ENCODE assay signal across 12 cellular contexts in genomic region chr4:144091181-144091580, GRCh38. TPM values are rescaled to one million over a fixed set of nuclear protein-coding genes. Genes with fewer than 3 reads are reported as not detected.
"Had no signal": no experiment of that assay in that cellular context is flagged by ENCODE, and none has a peak within 500 bp of the region (broad histone marks: within the 10 kb centered on the region; RNA-seq: fewer than 3 reads in every experiment).

No MANE protein-coding gene starts in this region.

RNA-seq across cellular contexts. Expression of gene GYPA, which starts 49.3 kb away (rescaled TPM):
- total RNA-seq: subcutaneous adipose tissue, suprapubic skin, testis, thoracic aorta, thyroid gland, tibial nerve, transverse colon, upper lobe of right lung, ureter, vagina had no signal
- polyA plus RNA-seq: stomach, urinary bladder had no signal
